ENCODE assay signal across 2 cellular contexts in genomic region chr4:170194794-170195193, GRCh38.
TF ChIP-seq lines count a peak whose summit lies in the region.

No MANE protein-coding gene starts in this region.

TF ChIP-seq in IMR-90, 13 proteins besides CTCF, POLR2A, EP300 and RAD21:
- TF ChIP-seq CEBPB (IDR thresholded peaks at IDR 0.05; ENCODE audit: low read depth, low read length): peak; percentile 41
TF ChIP-seq in IMR-90: peak in this region for 1; not testable (repeated sequence) for 12.

TF ChIP-seq in H1, 55 proteins besides CTCF, POLR2A, EP300 and RAD21:
- TF ChIP-seq CEBPB (IDR thresholded peaks at IDR 0.05; ENCODE audit: low read depth, low read length): peak; percentile 21; the same call in 1 of the 2 replicates
